Comparison of ENCODE assay signal across 14 cellular contexts in genomic region chr7:1076184-1077072, GRCh38. TPM values are rescaled to one million over a fixed set of nuclear protein-coding genes. Genes with fewer than 3 reads are reported as not detected.
A peak's percentile ranks its signal among the peaks of the same experiment; 100 is the strongest.
DNase-seq lines count a peak whose midpoint lies in the region; ATAC-seq, FAIRE-seq and TF ChIP-seq lines count a peak whose summit lies in the region.
"Had no signal": no experiment of that assay in that cellular context is flagged by ENCODE, and none has a peak within 500 bp of the region (broad histone marks: within the 10 kb centered on the region; RNA-seq: fewer than 3 reads in every experiment).

No MANE protein-coding gene starts in this region.

- no peak for FAIRE-seq in HepG2 (lab: Jason Lieb, UNC)

- H2AFZ ChIP-seq in HepG2 (ENCODE audit: low read length), result no peak overlapping the region

- no peak overlapping the region for H3K4me2 ChIP-seq in HepG2 (ENCODE audit: low read depth, low read length)

- WGBS in esophagus muscularis mucosa, result 82% methylated on average over 22 of the region's 27 CpGs
- WGBS in HepG2 (ENCODE audit: low lambda C conversion rate), result 90% methylated on average over 23 of the region's 27 CpGs
- 74 to 92% methylated on average over 2 to 27 of the region's 27 CpGs for WGBS in upper lobe of left lung, 2 donors

- no peak overlapping the region for H3K27ac Mint-ChIP-seq in activated CD4-positive, alpha-beta T cell treated with anti-CD3 and anti-CD28 coated beads, Interleukin-2, amount 10 ng/mL, durations not matched to agents 24 days and 14 days
- H3K27ac Mint-ChIP-seq: natural killer cell treated with Interleukin-12 subunit alpha and Interleukin-12 subunit beta and Interleukin-15 and Interleukin-18, amount 100 ng/mL, for 72 hours had no signal

- in situ Hi-C loops in HepG2 (cut with HindIII; ENCODE audit: extremely low pct_ligation_motif_present, low pct_unique_long_range_greater_than_20kb), result no loop called here

- no peaks in the 10 kb centered on the region for H3K9me3 Mint-ChIP-seq in activated CD4-positive, alpha-beta T cell treated with anti-CD3 and anti-CD28 coated beads, Interleukin-2, amount 10 ng/mL, durations not matched to agents 24 days and 14 days
- H3K9me3 Mint-ChIP-seq: natural killer cell treated with Interleukin-12 subunit alpha and Interleukin-12 subunit beta and Interleukin-15 and Interleukin-18, amount 100 ng/mL, for 72 hours had no signal

- no peak overlapping the region for H3K4me3 Mint-ChIP-seq in activated CD4-positive, alpha-beta T cell treated with anti-CD3 and anti-CD28 coated beads, Interleukin-2, amount 10 ng/mL, durations not matched to agents 24 days and 14 days
- H3K4me3 Mint-ChIP-seq: natural killer cell treated with Interleukin-12 subunit alpha and Interleukin-12 subunit beta and Interleukin-15 and Interleukin-18, amount 100 ng/mL, for 72 hours had no signal

- no peak for ATAC-seq in HepG2
- ATAC-seq in upper lobe of left lung (ENCODE audit: low FRiP score in 2 of 2), result peak in 1 of 2 donors; percentile 42
- no peak for ATAC-seq in HG02623 (IDR thresholded peaks at IDR 0.05; ENCODE audit: unreplicated experiment)
- ATAC-seq in HG02970 (IDR thresholded peaks at IDR 0.05; ENCODE audit: low FRiP score, unreplicated experiment), result no peak
- no peak for ATAC-seq in HG03432 (IDR thresholded peaks at IDR 0.05; ENCODE audit: unreplicated experiment)
- ATAC-seq: natural killer cell treated with Interleukin-12 subunit alpha and Interleukin-12 subunit beta and Interleukin-15 and Interleukin-18, amount 100 ng/mL, for 72 hours had no signal

- no peak for TF ChIP-seq RAD21 in HepG2 (CRISPR knock-in tag; IDR thresholded peaks at IDR 0.05)

- H3K27me3 ChIP-seq in esophagus muscularis mucosa (no peaks in the 10 kb centered on the region), HepG2 (ENCODE audit: control insufficient read depth in 1 of 2, insufficient read depth in 2 of 2, low read length in 2 of 2) (no peaks in the 10 kb centered on the region), upper lobe of left lung (no peaks in the 10 kb centered on the region)

- TF ChIP-seq EP300 in esophagus muscularis mucosa (IDR thresholded peaks at IDR 0.05) (no peak), HepG2 (IDR thresholded peaks at IDR 0.05; ENCODE audit: low read depth in 2 of 2, low read length in 2 of 2) (no peak), HepG2 (CRISPR knock-in tag; IDR thresholded peaks at IDR 0.05; ENCODE audit: borderline replicate concordance) (no peak), upper lobe of left lung (IDR thresholded peaks at IDR 0.05) (no peak)

- no peak overlapping the region for H3K4me3 ChIP-seq in esophagus muscularis mucosa
- no peak overlapping the region for H3K4me3 ChIP-seq in HepG2 (replicated peaks in 1 of 3; ENCODE audit: insufficient read depth in 1 of 3, low read depth in 2 of 3, low read length in 3 of 3)
- H3K4me3 ChIP-seq in upper lobe of left lung, result no peak overlapping the region

- H3K36me3 ChIP-seq in esophagus muscularis mucosa (no peaks in the 10 kb centered on the region), HepG2 (replicated peaks in 1 of 2; ENCODE audit: control insufficient read depth in 1 of 2, insufficient read depth in 2 of 2, low read length in 2 of 2) (no peaks in the 10 kb centered on the region), upper lobe of left lung (no peaks in the 10 kb centered on the region)

- H3K79me2 ChIP-seq in HepG2 (ENCODE audit: insufficient read depth, low read length), result no peaks in the 10 kb centered on the region

- no peaks in the 10 kb centered on the region for H3K36me3 Mint-ChIP-seq in activated CD4-positive, alpha-beta T cell treated with anti-CD3 and anti-CD28 coated beads, Interleukin-2, amount 10 ng/mL, durations not matched to agents 24 days and 14 days (ENCODE audit: low read depth)
- H3K36me3 Mint-ChIP-seq: natural killer cell treated with Interleukin-12 subunit alpha and Interleukin-12 subunit beta and Interleukin-15 and Interleukin-18, amount 100 ng/mL, for 72 hours had no signal

- H3K4me1 Mint-ChIP-seq in activated CD4-positive, alpha-beta T cell treated with anti-CD3 and anti-CD28 coated beads, Interleukin-2, amount 10 ng/mL, durations not matched to agents 24 days and 14 days, result no peaks in the 10 kb centered on the region

- H3K9ac ChIP-seq in HepG2 (ENCODE audit: insufficient read depth, low read depth, low read length), result no peak overlapping the region

- H3K4me1 ChIP-seq in esophagus muscularis mucosa, result peaks cover under 1 to 30% (median 22%) of the 10 kb centered on the region in 4 donors
- H3K4me1 ChIP-seq in HepG2 (ENCODE audit: insufficient read depth, low read length), result peaks cover 35% of the 10 kb centered on the region
- H3K4me1 ChIP-seq in upper lobe of left lung, result peaks cover 28 to 39% (median 30%) of the 10 kb centered on the region in 4 donors

- H3K27ac ChIP-seq in esophagus muscularis mucosa (replicated peaks in 1 of 4) (peak overlapping the region; percentile 31 to 45 (median 42)), HepG2 (ENCODE audit: extremely low read length, insufficient read depth, low read length) (no peak overlapping the region), upper lobe of left lung (peak overlapping the region; percentile 72 to 86 (median 82))

- no peak for TF ChIP-seq CTCF in esophagus muscularis mucosa (IDR thresholded peaks at IDR 0.05)
- no peak for TF ChIP-seq CTCF in HepG2 (CRISPR knock-in tag; IDR thresholded peaks at IDR 0.05)
- TF ChIP-seq CTCF in upper lobe of left lung (IDR thresholded peaks at IDR 0.05), result no peak

- H3K9me3 ChIP-seq in esophagus muscularis mucosa, result no peaks in the 10 kb centered on the region
- H3K9me3 ChIP-seq in HepG2 (ENCODE audit: low read length), result no peaks in the 10 kb centered on the region
- no peaks in the 10 kb centered on the region for H3K9me3 ChIP-seq in upper lobe of left lung

- H3K27me3 Mint-ChIP-seq in activated CD4-positive, alpha-beta T cell treated with anti-CD3 and anti-CD28 coated beads, Interleukin-2, amount 10 ng/mL, durations not matched to agents 24 days and 14 days, result no peaks in the 10 kb centered on the region
- H3K27me3 Mint-ChIP-seq: natural killer cell treated with Interleukin-12 subunit alpha and Interleukin-12 subunit beta and Interleukin-15 and Interleukin-18, amount 100 ng/mL, for 72 hours had no signal

- intact Hi-C loops in esophagus muscularis mucosa (cut with DNase I), result no loop called here
- intact Hi-C loops in HepG2 (cut with micrococcal nuclease; ENCODE audit: unreplicated experiment), result no loop called here
- intact Hi-C loops in activated CD4-positive, alpha-beta T cell treated with anti-CD3 and anti-CD28 coated beads, Interleukin-2, amount 10 ng/mL, durations not matched to agents 24 days and 14 days (cut with micrococcal nuclease), result no loop called here

- TF ChIP-seq POLR2A in esophagus muscularis mucosa (IDR thresholded peaks at IDR 0.05; ENCODE audit: low read depth), result no peak
- TF ChIP-seq POLR2A in HepG2 (IDR thresholded peaks at IDR 0.05; ENCODE audit: insufficient read depth in 1 of 2, low read depth in 2 of 2, low read length in 2 of 2), result no peak
- no peak for TF ChIP-seq POLR2A in upper lobe of left lung (IDR thresholded peaks at IDR 0.05)

- H4K20me1 ChIP-seq in HepG2 (ENCODE audit: insufficient read depth, low read length), result no peaks in the 10 kb centered on the region

- CTCF ChIA-PET in HepG2 (lab: Yijun Ruan, JAX; ENCODE audit: low intra/inter-chr PET ratio, low total read pairs), result no interaction called here

- DNase-seq in UCSD-AML1 (lab: John Stamatoyannopoulos, UW; ENCODE audit: unreplicated experiment) (peak; percentile 19), esophagus muscularis mucosa (ENCODE audit: extremely low spot score) (no peak), HepG2 (ENCODE audit: low spot score) (no peak), upper lobe of left lung (peak in 1 of 2 donors; percentile 74)
- DNase-seq in activated CD4-positive, alpha-beta T cell treated with anti-CD3 and anti-CD28 coated beads, Interleukin-2, amount 10 ng/mL, durations not matched to agents 24 days and 14 days, result no peak
- DNase-seq: activated naive CD4-positive, alpha-beta T cell; cerebellar nuclear complex; NCI-H1105; NCI-H345 had no signal

- BruUV-seq in HepG2 (replicated peaks; lab: Mats Ljungman, UMichigan), result no TSS peak

- POLR2A ChIA-PET in HepG2 (lab: Yijun Ruan, JAX), result no interaction called here

RNA-seq across cellular contexts. Expression of gene GPER1, which starts 11.5 kb away (rescaled TPM):
- 10 to 100 TPM in 2 of 4 donors, 1 to 10 TPM in 2; 4.6 to 19.9 (median 11.0) TPM for total RNA-seq in esophagus muscularis mucosa
- total RNA-seq in HepG2 (2016; rRNA removed; fragmentation: Illumina TruSeq; extraction: Trizol), result 15.2 and 19.7 TPM in 2 replicates
- 11.8 and 14.0 TPM in 2 replicates for total RNA-seq in HepG2 (2016; cell fraction: cytosol; rRNA removed; fragmentation: Illumina TruSeq; extraction: Trizol; ENCODE audit: low read depth)
- 14.3 and 19.8 TPM in 2 replicates for total RNA-seq in HepG2 (2016; cell fraction: insoluble cytoplasmic fraction; rRNA removed; fragmentation: Illumina TruSeq; extraction: Trizol)
- total RNA-seq in HepG2 (2016; cell fraction: membrane; rRNA removed; fragmentation: Illumina TruSeq; extraction: Trizol), result 22.2 and 30.5 TPM in 2 replicates
- 13.6 and 15.7 TPM in 2 replicates for total RNA-seq in HepG2 (2016; cell fraction: nucleus; rRNA removed; fragmentation: Illumina TruSeq; extraction: Trizol)
- polyA plus RNA-seq in HepG2 (2011; rRNA removed), result 12.7 and 16.4 TPM in 2 replicates
- polyA plus RNA-seq in HepG2 (2011; cell fraction: cytosol; rRNA removed), result 14.9 and 19.2 TPM in 2 replicates
- polyA plus RNA-seq in HepG2 (2011; cell fraction: nucleus; rRNA removed), result 55.4 and 63.5 TPM in 2 replicates
- 10.5 and 10.7 TPM in 2 replicates for polyA plus RNA-seq in HepG2 (2012)
- 9.9 and 11.3 TPM in 2 replicates for polyA plus RNA-seq in HepG2 (2016; cell fraction: cytosol; fragmentation: Illumina TruSeq; extraction: Trizol; ENCODE audit: low read depth)
- polyA plus RNA-seq in HepG2 (2016; cell fraction: insoluble cytoplasmic fraction; fragmentation: Illumina TruSeq; extraction: Trizol; ENCODE audit: low read depth), result 17.5 and 21.3 TPM in 2 replicates
- polyA plus RNA-seq in HepG2 (2016; cell fraction: membrane; fragmentation: Illumina TruSeq; extraction: Trizol; ENCODE audit: low read depth), result 22.0 and 22.5 TPM in 2 replicates
- polyA plus RNA-seq in HepG2 (2016; cell fraction: nucleus; fragmentation: Illumina TruSeq; extraction: Trizol; ENCODE audit: insufficient read depth, low read depth), result 36.9 and 39.6 TPM in 2 replicates
- 7.5 and 47.4 TPM in 2 replicates for polyA minus RNA-seq in HepG2 (2011; rRNA and poly(A)+ RNA removed; ENCODE audit: low replicate concordance)
- 11.5 and 13.4 TPM in 2 replicates for polyA minus RNA-seq in HepG2 (2011; cell fraction: cytosol; rRNA and poly(A)+ RNA removed)
- polyA minus RNA-seq in HepG2 (2011; cell fraction: nucleus; rRNA and poly(A)+ RNA removed), result 4.2 and 5.7 TPM in 2 replicates
- total RNA-seq in upper lobe of left lung, result 10 to 100 TPM in 2 of 6 donors, 1 to 10 TPM in 4; 6.5 to 24.7 (median 8.5) TPM
- total RNA-seq in activated CD4-positive, alpha-beta T cell treated with anti-CD3 and anti-CD28 coated beads, Interleukin-2, amount 10 ng/mL, durations not matched to agents 24 days and 14 days, result 0.09 TPM in 1 of 2 replicates, not detected in the other
- total RNA-seq: activated CD8-positive, alpha-beta memory T cell treated with anti-CD3 and anti-CD28 coated beads for 36 hours; natural killer cell treated with Interleukin-12 subunit alpha and Interleukin-12 subunit beta and Interleukin-15 and Interleukin-18, amount 100 ng/mL, for 72 hours had no signal

RNA-seq across cellular contexts. Expression of gene GPR146, which starts 32.1 kb away (rescaled TPM):
- total RNA-seq in esophagus muscularis mucosa, result 10 to 100 TPM; 12.5 to 30.8 (median 25.5) TPM
- total RNA-seq in HepG2 (2016; rRNA removed; fragmentation: Illumina TruSeq; extraction: Trizol), result 0.84 and 2.0 TPM in 2 replicates
- total RNA-seq in HepG2 (2016; cell fraction: cytosol; rRNA removed; fragmentation: Illumina TruSeq; extraction: Trizol; ENCODE audit: low read depth), result 0.91 and 1.1 TPM in 2 replicates
- total RNA-seq in HepG2 (2016; cell fraction: insoluble cytoplasmic fraction; rRNA removed; fragmentation: Illumina TruSeq; extraction: Trizol), result 0.89 and 1.2 TPM in 2 replicates
- 1.9 and 2.7 TPM in 2 replicates for total RNA-seq in HepG2 (2016; cell fraction: membrane; rRNA removed; fragmentation: Illumina TruSeq; extraction: Trizol)
- total RNA-seq in HepG2 (2016; cell fraction: nucleus; rRNA removed; fragmentation: Illumina TruSeq; extraction: Trizol), result 1.1 and 3.4 TPM in 2 replicates
- polyA plus RNA-seq in HepG2 (2011; rRNA removed), result 15.9 and 17.2 TPM in 2 replicates
- polyA plus RNA-seq in HepG2 (2011; cell fraction: cytosol; rRNA removed), result 11.4 and 22.4 TPM in 2 replicates
- polyA plus RNA-seq in HepG2 (2011; cell fraction: nucleus; rRNA removed), result 18.2 and 25.0 TPM in 2 replicates
- 4.5 and 5.3 TPM in 2 replicates for polyA plus RNA-seq in HepG2 (2012)
- 2.1 and 2.2 TPM in 2 replicates for polyA plus RNA-seq in HepG2 (2016; cell fraction: cytosol; fragmentation: Illumina TruSeq; extraction: Trizol; ENCODE audit: low read depth)
- polyA plus RNA-seq in HepG2 (2016; cell fraction: insoluble cytoplasmic fraction; fragmentation: Illumina TruSeq; extraction: Trizol; ENCODE audit: low read depth), result 0.78 and 1.3 TPM in 2 replicates
- 2.3 and 3.4 TPM in 2 replicates for polyA plus RNA-seq in HepG2 (2016; cell fraction: membrane; fragmentation: Illumina TruSeq; extraction: Trizol; ENCODE audit: low read depth)
- polyA plus RNA-seq in HepG2 (2016; cell fraction: nucleus; fragmentation: Illumina TruSeq; extraction: Trizol; ENCODE audit: insufficient read depth, low read depth), result 2.2 and 2.5 TPM in 2 replicates
- 0.87 and 47.8 TPM in 2 replicates for polyA minus RNA-seq in HepG2 (2011; rRNA and poly(A)+ RNA removed; ENCODE audit: low replicate concordance)
- polyA minus RNA-seq in HepG2 (2011; cell fraction: cytosol; rRNA and poly(A)+ RNA removed), result 6.9 and 9.1 TPM in 2 replicates
- 9.3 and 14.0 TPM in 2 replicates for polyA minus RNA-seq in HepG2 (2011; cell fraction: nucleus; rRNA and poly(A)+ RNA removed)
- 10 to 100 TPM; 11.2 to 32.8 (median 28.9) TPM for total RNA-seq in upper lobe of left lung
- total RNA-seq in activated CD4-positive, alpha-beta T cell treated with anti-CD3 and anti-CD28 coated beads, Interleukin-2, amount 10 ng/mL, durations not matched to agents 24 days and 14 days, result 2.5 and 4.1 TPM in 2 replicates
